ENCODE assay signal across 1 cellular context in the genomic region with DNA sequence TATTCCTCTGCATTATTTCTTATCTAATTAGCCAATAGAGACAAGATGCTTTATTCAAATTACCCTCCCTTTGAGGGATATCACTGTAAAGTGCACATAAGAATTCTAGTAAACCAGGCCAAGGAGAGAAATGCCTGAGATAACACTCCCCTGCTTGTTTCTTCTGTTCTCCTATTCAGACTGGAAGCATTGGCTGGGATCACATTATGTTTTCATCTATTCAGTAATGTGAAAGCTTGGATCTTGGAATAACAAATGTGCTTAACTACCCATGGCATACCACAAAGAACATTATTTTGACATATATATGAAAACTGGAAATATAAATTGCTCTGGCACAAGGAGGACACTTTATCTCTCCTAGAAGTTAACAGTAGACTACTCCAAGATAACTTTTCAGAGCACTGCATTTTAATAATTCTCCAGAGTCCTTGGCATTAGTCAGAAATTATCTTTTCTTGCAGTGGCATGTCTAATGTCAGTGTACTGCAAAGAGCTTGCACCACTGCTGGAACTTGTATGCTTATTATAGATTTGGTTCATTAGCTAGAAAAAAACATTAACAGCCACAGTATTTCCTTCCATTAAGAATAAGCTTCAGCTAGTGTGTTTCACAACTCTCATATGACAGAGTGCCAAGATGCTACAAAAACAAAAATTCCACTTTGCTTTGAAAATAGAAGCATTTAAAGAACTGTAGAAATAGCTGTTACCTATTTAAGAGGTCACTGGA.
TF ChIP-seq lines count a peak whose summit lies in the region.

No MANE protein-coding gene starts in this region.

TF ChIP-seq in IMR-90, 13 proteins besides CTCF, POLR2A, EP300 and RAD21 (continued from another document):
- TF ChIP-seq CEBPB (IDR thresholded peaks at IDR 0.05; ENCODE audit: low read depth, low read length): no peak
- TF ChIP-seq, protein P1, sequence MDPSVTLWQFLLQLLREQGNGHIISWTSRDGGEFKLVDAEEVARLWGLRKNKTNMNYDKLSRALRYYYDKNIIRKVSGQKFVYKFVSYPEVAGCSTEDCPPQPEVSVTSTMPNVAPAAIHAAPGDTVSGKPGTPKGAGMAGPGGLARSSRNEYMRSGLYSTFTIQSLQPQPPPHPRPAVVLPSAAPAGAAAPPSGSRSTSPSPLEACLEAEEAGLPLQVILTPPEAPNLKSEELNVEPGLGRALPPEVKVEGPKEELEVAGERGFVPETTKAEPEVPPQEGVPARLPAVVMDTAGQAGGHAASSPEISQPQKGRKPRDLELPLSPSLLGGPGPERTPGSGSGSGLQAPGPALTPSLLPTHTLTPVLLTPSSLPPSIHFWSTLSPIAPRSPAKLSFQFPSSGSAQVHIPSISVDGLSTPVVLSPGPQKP (IDR thresholded peaks at IDR 0.05; ENCODE audit: borderline replicate concordance, low read depth, low read length): no peak
- TF ChIP-seq SMC3 (IDR thresholded peaks at IDR 0.05; ENCODE audit: low read depth, low read length): no peak
- TF ChIP-seq RFX5 (IDR thresholded peaks at IDR 0.05; ENCODE audit: low read depth, low read length): no peak
- no peak for TF ChIP-seq CHD1 (IDR thresholded peaks at IDR 0.05; ENCODE audit: low read depth, low read length)
- TF ChIP-seq FOS (IDR thresholded peaks at IDR 0.05; ENCODE audit: low read depth, low read length): no peak
TF ChIP-seq in IMR-90: peak in this region for 0.
